Comparison of ENCODE assay signal across 1 cellular context in genomic region chr22:25542720-25543402, GRCh38.
TF ChIP-seq lines count a peak whose summit lies in the region.

No MANE protein-coding gene starts in this region.

TF ChIP-seq in HepG2, 621 proteins besides CTCF, POLR2A, EP300 and RAD21:
- TF ChIP-seq ZNF33A (CRISPR knock-in tag; IDR thresholded peaks at IDR 0.05; ENCODE audit: borderline replicate concordance) (no peak), ZMYM3 (CRISPR knock-in tag; IDR thresholded peaks at IDR 0.05) (peak; percentile 63; the same call in 1 of the 2 replicates)
